In the genomic region with DNA sequence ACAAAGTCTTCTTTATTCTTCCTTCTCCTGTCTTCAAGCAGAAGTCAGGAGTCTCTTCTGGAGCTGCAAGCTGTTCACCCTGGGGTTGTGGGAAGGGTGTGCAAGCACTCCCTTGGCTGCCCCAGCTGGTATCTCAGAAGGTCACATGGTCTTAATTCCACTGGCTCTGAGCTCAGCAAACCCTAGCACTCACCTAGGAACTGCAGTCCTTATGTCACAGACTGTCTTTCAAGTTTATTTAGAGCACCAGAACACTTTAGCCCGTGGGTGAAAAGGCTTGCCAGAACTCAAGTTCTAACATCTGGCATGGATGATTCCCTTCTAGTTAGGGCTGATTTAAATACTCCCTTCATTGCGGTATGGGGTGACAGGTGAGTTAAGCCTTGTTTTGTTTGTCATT, we compare ENCODE assay signal across 15 cellular contexts.
"Had no signal": no experiment of that assay in that cellular context is flagged by ENCODE, and none has a peak within 500 bp of the region (broad histone marks: within the 10 kb centered on the region; RNA-seq: fewer than 3 reads in every experiment).

No MANE protein-coding gene starts in this region.

- H3K4me3 Mint-ChIP-seq: activated CD4-positive, alpha-beta memory T cell treated with anti-CD3 and anti-CD28 coated beads, Interleukin-2, amount 10 ng/mL, durations not matched to agents 7 days and 5 days; activated naive CD8-positive, alpha-beta T cell; neural crest cell; type B pancreatic cell had no signal

- H3K27me3 Mint-ChIP-seq: activated CD4-positive, alpha-beta memory T cell treated with anti-CD3 and anti-CD28 coated beads, Interleukin-2, amount 10 ng/mL, durations not matched to agents 7 days and 5 days; activated naive CD8-positive, alpha-beta T cell; type B pancreatic cell had no signal

- H3K9me3 ChIP-seq: ovary, suprapubic skin had no signal

- H3K27ac ChIP-seq: ovary, suprapubic skin had no signal

- ATAC-seq: stimulated activated naive CD8-positive, alpha-beta T cell treated with anti-CD3 and anti-CD28 coated beads, Interleukin-15, Interleukin-2, amounts not matched to agents 100 U/mL and 50 U/mL, for 24 hours had no signal

- H3K4me1 Mint-ChIP-seq: activated CD4-positive, alpha-beta memory T cell treated with anti-CD3 and anti-CD28 coated beads, Interleukin-2, amount 10 ng/mL, durations not matched to agents 7 days and 5 days; neural crest cell had no signal

- H3K36me3 Mint-ChIP-seq: activated naive CD8-positive, alpha-beta T cell had no signal

- DNase-seq: activated CD4-positive, alpha-beta memory T cell treated with anti-CD3 and anti-CD28 coated beads, Interleukin-2, amount 10 ng/mL, durations not matched to agents 7 days and 5 days; activated gamma-delta T cell; activated T-cell treated with anti-CD3 and anti-CD28 coated beads, Interleukin-2, amount 50 U/mL, for 48 hours; islet precursor cell; ovary; stimulated activated CD4-positive, alpha-beta T cell treated with anti-CD3 and anti-CD28 coated beads, Interleukin-4, amount 100 ng/mL, for 1 hour; stimulated activated CD8-positive, alpha-beta memory T cell treated with anti-CD3 and anti-CD28 coated beads, Interleukin-4, amount 100 ng/mL, for 48 hours; stimulated activated naive CD8-positive, alpha-beta T cell treated with anti-CD3 and anti-CD28 coated beads, Interleukin-15, Interleukin-2, amounts not matched to agents 100 U/mL and 50 U/mL, for 24 hours; T-helper 2 cell had no signal

- H3K27me3 ChIP-seq: ovary, suprapubic skin had no signal

- H3K9me3 Mint-ChIP-seq: activated CD4-positive, alpha-beta memory T cell treated with anti-CD3 and anti-CD28 coated beads, Interleukin-2, amount 10 ng/mL, durations not matched to agents 7 days and 5 days had no signal

- FAIRE-seq: bronchial epithelial cell, frontal cortex had no signal

- H3K27ac Mint-ChIP-seq: activated CD4-positive, alpha-beta memory T cell treated with anti-CD3 and anti-CD28 coated beads, Interleukin-2, amount 10 ng/mL, durations not matched to agents 7 days and 5 days; activated naive CD8-positive, alpha-beta T cell; type B pancreatic cell had no signal
